1 cellular context compared by ENCODE assay signal in the genomic region with DNA sequence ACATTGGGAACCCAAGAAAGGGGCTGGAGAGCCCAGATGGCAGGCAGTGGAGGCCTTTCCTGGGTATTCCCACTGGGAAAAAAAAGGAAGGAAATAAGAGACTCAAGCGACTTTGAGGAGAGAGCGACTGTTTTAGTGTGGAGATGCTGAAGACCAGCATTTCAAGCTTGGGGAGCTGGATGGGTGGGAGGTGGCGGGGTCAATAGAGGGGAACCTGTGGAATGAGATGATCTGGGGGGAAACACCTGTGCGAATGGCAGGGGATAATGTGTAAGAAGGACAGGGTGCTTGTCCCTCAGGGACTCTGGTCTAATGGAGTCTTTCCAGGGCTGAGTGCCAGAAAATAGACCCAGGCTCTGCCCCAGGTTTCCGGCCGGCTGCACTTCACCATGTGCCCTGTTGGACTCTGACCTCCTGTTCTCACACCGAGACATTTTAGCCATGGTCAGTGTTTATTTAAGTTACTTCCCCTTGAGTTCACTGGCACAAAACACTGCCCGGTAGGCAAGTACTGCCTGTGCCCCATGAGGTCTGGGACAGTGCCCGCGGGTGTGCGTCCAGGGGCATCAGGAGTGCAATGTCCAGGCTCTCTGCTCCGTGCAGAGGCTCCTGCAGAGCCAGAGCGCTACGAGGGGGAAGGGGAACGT.
TF ChIP-seq lines count a peak whose summit lies in the region.

No MANE protein-coding gene starts in this region.

TF ChIP-seq in HepG2, 621 proteins besides CTCF, POLR2A, EP300 and RAD21 (continued from another document and continues in another):
- TF ChIP-seq, protein P1, sequence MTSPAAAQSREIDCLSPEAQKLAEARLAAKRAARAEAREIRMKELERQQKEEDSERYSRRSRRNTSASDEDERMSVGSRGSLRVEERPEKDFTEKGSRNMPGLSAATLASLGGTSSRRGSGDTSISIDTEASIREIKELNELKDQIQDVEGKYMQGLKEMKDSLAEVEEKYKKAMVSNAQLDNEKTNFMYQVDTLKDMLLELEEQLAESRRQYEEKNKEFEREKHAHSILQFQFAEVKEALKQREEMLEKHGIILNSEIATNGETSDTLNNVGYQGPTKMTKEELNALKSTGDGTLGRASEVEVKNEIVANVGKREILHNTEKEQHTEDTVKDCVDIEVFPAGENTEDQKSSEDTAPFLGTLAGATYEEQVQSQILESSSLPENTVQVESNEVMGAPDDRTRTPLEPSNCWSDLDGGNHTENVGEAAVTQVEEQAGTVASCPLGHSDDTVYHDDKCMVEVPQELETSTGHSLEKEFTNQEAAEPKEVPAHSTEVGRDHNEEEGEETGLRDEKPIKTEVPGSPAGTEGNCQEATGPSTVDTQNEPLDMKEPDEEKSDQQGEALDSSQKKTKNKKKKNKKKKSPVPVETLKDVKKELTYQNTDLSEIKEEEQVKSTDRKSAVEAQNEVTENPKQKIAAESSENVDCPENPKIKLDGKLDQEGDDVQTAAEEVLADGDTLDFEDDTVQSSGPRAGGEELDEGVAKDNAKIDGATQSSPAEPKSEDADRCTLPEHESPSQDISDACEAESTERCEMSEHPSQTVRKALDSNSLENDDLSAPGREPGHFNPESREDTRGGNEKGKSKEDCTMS (CRISPR knock-in tag; conservative IDR thresholded peaks at IDR 0.05): no peak
- no peak for TF ChIP-seq ZNF615 (CRISPR knock-in tag; IDR thresholded peaks at IDR 0.05; ENCODE audit: borderline replicate concordance)
- peak; percentile 87 for TF ChIP-seq MYC (CRISPR knock-in tag; IDR thresholded peaks at IDR 0.05; ENCODE audit: borderline replicate concordance)
- peak; percentile 85 for TF ChIP-seq HNF4G (IDR thresholded peaks at IDR 0.05; ENCODE audit: borderline replicate concordance, low read depth, low read length)
- TF ChIP-seq HNF4G (CRISPR knock-in tag; IDR thresholded peaks at IDR 0.05; ENCODE audit: borderline replicate concordance, low read depth): peak; percentile 85; the same call in 1 of the 2 replicates
- TF ChIP-seq SMARCE1 (IDR thresholded peaks at IDR 0.05; ENCODE audit: borderline replicate concordance): no peak
- TF ChIP-seq TOE1 (CRISPR knock-in tag; IDR thresholded peaks at IDR 0.05): no peak
- TF ChIP-seq GLI4 (CRISPR knock-in tag; IDR thresholded peaks at IDR 0.05; ENCODE audit: borderline replicate concordance): no peak
- TF ChIP-seq CENPT (CRISPR knock-in tag; IDR thresholded peaks at IDR 0.05; ENCODE audit: low read depth): no peak
- no peak for TF ChIP-seq NFIB (CRISPR knock-in tag; IDR thresholded peaks at IDR 0.05; ENCODE audit: borderline replicate concordance)
- peak; percentile 50; the same call in 1 of the 2 replicates for TF ChIP-seq ZNF788 (CRISPR knock-in tag; IDR thresholded peaks at IDR 0.05; ENCODE audit: borderline replicate concordance)
- TF ChIP-seq, protein P2, sequence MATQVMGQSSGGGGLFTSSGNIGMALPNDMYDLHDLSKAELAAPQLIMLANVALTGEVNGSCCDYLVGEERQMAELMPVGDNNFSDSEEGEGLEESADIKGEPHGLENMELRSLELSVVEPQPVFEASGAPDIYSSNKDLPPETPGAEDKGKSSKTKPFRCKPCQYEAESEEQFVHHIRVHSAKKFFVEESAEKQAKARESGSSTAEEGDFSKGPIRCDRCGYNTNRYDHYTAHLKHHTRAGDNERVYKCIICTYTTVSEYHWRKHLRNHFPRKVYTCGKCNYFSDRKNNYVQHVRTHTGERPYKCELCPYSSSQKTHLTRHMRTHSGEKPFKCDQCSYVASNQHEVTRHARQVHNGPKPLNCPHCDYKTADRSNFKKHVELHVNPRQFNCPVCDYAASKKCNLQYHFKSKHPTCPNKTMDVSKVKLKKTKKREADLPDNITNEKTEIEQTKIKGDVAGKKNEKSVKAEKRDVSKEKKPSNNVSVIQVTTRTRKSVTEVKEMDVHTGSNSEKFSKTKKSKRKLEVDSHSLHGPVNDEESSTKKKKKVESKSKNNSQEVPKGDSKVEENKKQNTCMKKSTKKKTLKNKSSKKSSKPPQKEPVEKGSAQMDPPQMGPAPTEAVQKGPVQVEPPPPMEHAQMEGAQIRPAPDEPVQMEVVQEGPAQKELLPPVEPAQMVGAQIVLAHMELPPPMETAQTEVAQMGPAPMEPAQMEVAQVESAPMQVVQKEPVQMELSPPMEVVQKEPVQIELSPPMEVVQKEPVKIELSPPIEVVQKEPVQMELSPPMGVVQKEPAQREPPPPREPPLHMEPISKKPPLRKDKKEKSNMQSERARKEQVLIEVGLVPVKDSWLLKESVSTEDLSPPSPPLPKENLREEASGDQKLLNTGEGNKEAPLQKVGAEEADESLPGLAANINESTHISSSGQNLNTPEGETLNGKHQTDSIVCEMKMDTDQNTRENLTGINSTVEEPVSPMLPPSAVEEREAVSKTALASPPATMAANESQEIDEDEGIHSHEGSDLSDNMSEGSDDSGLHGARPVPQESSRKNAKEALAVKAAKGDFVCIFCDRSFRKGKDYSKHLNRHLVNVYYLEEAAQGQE (IDR thresholded peaks at IDR 0.05; ENCODE audit: borderline replicate concordance in 1 of 2, low read depth in 1 of 2, low read length in 2 of 2): no peak
- TF ChIP-seq RORA (CRISPR knock-in tag; IDR thresholded peaks at IDR 0.05): no peak
- TF ChIP-seq HNRNPH1 (optimal IDR thresholded peaks at IDR 0.05; ENCODE audit: low read depth, low read length): no peak
- no peak for TF ChIP-seq SRSF1 (optimal IDR thresholded peaks at IDR 0.05; ENCODE audit: low read depth, low read length)
- no peak for TF ChIP-seq MZF1 (CRISPR knock-in tag; IDR thresholded peaks at IDR 0.05; ENCODE audit: borderline replicate concordance)
- TF ChIP-seq ZNF460 (CRISPR knock-in tag; IDR thresholded peaks at IDR 0.05; ENCODE audit: borderline replicate concordance): no peak
- no peak for TF ChIP-seq ZNF496 (CRISPR knock-in tag; IDR thresholded peaks at IDR 0.05; ENCODE audit: insufficient replicate concordance)
- no peak for TF ChIP-seq KLF16 (CRISPR knock-in tag; IDR thresholded peaks at IDR 0.05)
- TF ChIP-seq, protein P3, sequence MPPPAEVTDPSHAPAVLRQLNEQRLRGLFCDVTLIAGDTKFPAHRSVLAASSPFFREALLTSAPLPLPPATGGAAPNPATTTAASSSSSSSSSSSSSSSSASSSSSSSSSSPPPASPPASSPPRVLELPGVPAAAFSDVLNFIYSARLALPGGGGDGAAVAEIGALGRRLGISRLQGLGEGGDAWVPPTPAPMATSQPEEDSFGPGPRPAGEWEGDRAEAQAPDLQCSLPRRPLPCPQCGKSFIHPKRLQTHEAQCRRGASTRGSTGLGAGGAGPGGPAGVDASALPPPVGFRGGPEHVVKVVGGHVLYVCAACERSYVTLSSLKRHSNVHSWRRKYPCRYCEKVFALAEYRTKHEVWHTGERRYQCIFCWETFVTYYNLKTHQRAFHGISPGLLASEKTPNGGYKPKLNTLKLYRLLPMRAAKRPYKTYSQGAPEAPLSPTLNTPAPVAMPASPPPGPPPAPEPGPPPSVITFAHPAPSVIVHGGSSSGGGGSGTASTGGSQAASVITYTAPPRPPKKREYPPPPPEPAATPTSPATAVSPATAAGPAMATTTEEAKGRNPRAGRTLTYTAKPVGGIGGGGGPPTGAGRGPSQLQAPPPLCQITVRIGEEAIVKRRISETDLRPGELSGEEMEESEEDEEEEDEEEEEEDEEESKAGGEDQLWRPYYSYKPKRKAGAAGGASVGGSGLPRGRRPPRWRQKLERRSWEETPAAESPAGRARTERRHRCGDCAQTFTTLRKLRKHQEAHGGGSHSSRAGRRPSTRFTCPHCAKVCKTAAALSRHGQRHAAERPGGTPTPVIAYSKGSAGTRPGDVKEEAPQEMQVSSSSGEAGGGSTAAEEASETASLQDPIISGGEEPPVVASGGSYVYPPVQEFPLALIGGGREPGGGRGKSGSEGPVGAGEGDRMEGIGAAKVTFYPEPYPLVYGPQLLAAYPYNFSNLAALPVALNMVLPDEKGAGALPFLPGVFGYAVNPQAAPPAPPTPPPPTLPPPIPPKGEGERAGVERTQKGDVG (CRISPR knock-in tag; IDR thresholded peaks at IDR 0.05; ENCODE audit: borderline replicate concordance): no peak
- no peak for TF ChIP-seq ZNF260 (CRISPR knock-in tag; IDR thresholded peaks at IDR 0.05; ENCODE audit: borderline replicate concordance, low read depth)
- no peak for TF ChIP-seq GZF1 (CRISPR knock-in tag; IDR thresholded peaks at IDR 0.05)
- TF ChIP-seq, protein P4, sequence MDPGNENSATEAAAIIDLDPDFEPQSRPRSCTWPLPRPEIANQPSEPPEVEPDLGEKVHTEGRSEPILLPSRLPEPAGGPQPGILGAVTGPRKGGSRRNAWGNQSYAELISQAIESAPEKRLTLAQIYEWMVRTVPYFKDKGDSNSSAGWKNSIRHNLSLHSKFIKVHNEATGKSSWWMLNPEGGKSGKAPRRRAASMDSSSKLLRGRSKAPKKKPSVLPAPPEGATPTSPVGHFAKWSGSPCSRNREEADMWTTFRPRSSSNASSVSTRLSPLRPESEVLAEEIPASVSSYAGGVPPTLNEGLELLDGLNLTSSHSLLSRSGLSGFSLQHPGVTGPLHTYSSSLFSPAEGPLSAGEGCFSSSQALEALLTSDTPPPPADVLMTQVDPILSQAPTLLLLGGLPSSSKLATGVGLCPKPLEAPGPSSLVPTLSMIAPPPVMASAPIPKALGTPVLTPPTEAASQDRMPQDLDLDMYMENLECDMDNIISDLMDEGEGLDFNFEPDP (CRISPR knock-in tag; conservative IDR thresholded peaks at IDR 0.05): no peak
- TF ChIP-seq, protein P5, sequence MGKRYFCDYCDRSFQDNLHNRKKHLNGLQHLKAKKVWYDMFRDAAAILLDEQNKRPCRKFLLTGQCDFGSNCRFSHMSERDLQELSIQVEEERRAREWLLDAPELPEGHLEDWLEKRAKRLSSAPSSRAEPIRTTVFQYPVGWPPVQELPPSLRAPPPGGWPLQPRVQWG (CRISPR knock-in tag; IDR thresholded peaks at IDR 0.05; ENCODE audit: borderline replicate concordance, low read depth): no peak
- no peak for TF ChIP-seq ZNF75D (CRISPR knock-in tag; IDR thresholded peaks at IDR 0.05; ENCODE audit: borderline replicate concordance)
- TF ChIP-seq EEA1 (CRISPR knock-in tag; IDR thresholded peaks at IDR 0.05; ENCODE audit: borderline replicate concordance): no peak
- peak; percentile 41; the same call in 1 of the 2 replicates for TF ChIP-seq DPF2 (CRISPR knock-in tag; IDR thresholded peaks at IDR 0.05; ENCODE audit: borderline replicate concordance, low read depth)
- no peak for TF ChIP-seq ZNF83 (CRISPR knock-in tag; IDR thresholded peaks at IDR 0.05; ENCODE audit: borderline replicate concordance)
- TF ChIP-seq, protein P6, sequence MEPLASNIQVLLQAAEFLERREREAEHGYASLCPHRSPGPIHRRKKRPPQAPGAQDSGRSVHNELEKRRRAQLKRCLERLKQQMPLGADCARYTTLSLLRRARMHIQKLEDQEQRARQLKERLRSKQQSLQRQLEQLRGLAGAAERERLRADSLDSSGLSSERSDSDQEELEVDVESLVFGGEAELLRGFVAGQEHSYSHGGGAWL (CRISPR knock-in tag; IDR thresholded peaks at IDR 0.05): no peak
- no peak for TF ChIP-seq ONECUT2 (CRISPR knock-in tag; IDR thresholded peaks at IDR 0.05)
- TF ChIP-seq ZNF792 (CRISPR knock-in tag; IDR thresholded peaks at IDR 0.05): peak; percentile 75; the same call in 1 of the 2 replicates
- no peak for TF ChIP-seq TP53 (CRISPR knock-in tag; conservative IDR thresholded peaks at IDR 0.05)
- TF ChIP-seq SMYD3 (CRISPR knock-in tag; IDR thresholded peaks at IDR 0.05): no peak
- TF ChIP-seq ARHGAP35 (CRISPR knock-in tag; IDR thresholded peaks at IDR 0.05; ENCODE audit: borderline replicate concordance): peak; percentile 43; the same call in 1 of the 2 replicates
- no peak for TF ChIP-seq NR2C2 (CRISPR knock-in tag; IDR thresholded peaks at IDR 0.05; ENCODE audit: borderline replicate concordance)
- TF ChIP-seq ELF3 (CRISPR knock-in tag; IDR thresholded peaks at IDR 0.05): peak; percentile 95
- no peak for TF ChIP-seq GTF3A (CRISPR knock-in tag; conservative IDR thresholded peaks at IDR 0.05)
- TF ChIP-seq ZNF441 (CRISPR knock-in tag; IDR thresholded peaks at IDR 0.05; ENCODE audit: borderline replicate concordance): peak; percentile 70; the same call in 1 of the 2 replicates
- TF ChIP-seq, protein P7, sequence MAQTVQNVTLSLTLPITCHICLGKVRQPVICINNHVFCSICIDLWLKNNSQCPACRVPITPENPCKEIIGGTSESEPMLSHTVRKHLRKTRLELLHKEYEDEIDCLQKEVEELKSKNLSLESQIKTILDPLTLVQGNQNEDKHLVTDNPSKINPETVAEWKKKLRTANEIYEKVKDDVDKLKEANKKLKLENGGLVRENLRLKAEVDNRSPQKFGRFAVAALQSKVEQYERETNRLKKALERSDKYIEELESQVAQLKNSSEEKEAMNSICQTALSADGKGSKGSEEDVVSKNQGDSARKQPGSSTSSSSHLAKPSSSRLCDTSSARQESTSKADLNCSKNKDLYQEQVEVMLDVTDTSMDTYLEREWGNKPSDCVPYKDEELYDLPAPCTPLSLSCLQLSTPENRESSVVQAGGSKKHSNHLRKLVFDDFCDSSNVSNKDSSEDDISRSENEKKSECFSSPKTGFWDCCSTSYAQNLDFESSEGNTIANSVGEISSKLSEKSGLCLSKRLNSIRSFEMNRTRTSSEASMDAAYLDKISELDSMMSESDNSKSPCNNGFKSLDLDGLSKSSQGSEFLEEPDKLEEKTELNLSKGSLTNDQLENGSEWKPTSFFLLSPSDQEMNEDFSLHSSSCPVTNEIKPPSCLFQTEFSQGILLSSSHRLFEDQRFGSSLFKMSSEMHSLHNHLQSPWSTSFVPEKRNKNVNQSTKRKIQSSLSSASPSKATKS (CRISPR knock-in tag; IDR thresholded peaks at IDR 0.05): no peak
- 0 out of 2 replicates have a peak, but pooled peaks have one; percentile 30 for TF ChIP-seq ZNF747 (CRISPR knock-in tag; IDR thresholded peaks at IDR 0.05; ENCODE audit: borderline replicate concordance)
- TF ChIP-seq ARNTL (CRISPR knock-in tag; IDR thresholded peaks at IDR 0.05): peak; percentile 66; the same call in 1 of the 2 replicates
- peak; percentile 81 for TF ChIP-seq RARA (CRISPR knock-in tag; IDR thresholded peaks at IDR 0.05)
- TF ChIP-seq ZNF224 (CRISPR knock-in tag; IDR thresholded peaks at IDR 0.05): peak; percentile 82; the same call in 1 of the 2 replicates
- TF ChIP-seq HDAC1 (CRISPR knock-in tag; IDR thresholded peaks at IDR 0.05): peak; percentile 57; the same call in 1 of the 2 replicates
- TF ChIP-seq, protein P8, sequence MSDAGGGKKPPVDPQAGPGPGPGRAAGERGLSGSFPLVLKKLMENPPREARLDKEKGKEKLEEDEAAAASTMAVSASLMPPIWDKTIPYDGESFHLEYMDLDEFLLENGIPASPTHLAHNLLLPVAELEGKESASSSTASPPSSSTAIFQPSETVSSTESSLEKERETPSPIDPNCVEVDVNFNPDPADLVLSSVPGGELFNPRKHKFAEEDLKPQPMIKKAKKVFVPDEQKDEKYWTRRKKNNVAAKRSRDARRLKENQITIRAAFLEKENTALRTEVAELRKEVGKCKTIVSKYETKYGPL (CRISPR knock-in tag; IDR thresholded peaks at IDR 0.05): peak; percentile 16; the same call in 1 of the 2 replicates
- TF ChIP-seq, protein P9, sequence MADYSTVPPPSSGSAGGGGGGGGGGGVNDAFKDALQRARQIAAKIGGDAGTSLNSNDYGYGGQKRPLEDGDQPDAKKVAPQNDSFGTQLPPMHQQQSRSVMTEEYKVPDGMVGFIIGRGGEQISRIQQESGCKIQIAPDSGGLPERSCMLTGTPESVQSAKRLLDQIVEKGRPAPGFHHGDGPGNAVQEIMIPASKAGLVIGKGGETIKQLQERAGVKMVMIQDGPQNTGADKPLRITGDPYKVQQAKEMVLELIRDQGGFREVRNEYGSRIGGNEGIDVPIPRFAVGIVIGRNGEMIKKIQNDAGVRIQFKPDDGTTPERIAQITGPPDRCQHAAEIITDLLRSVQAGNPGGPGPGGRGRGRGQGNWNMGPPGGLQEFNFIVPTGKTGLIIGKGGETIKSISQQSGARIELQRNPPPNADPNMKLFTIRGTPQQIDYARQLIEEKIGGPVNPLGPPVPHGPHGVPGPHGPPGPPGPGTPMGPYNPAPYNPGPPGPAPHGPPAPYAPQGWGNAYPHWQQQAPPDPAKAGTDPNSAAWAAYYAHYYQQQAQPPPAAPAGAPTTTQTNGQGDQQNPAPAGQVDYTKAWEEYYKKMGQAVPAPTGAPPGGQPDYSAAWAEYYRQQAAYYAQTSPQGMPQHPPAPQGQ (CRISPR knock-in tag; IDR thresholded peaks at IDR 0.05; ENCODE audit: borderline replicate concordance): no peak
